ENCODE assay signal across 23 cellular contexts in the genomic region with DNA sequence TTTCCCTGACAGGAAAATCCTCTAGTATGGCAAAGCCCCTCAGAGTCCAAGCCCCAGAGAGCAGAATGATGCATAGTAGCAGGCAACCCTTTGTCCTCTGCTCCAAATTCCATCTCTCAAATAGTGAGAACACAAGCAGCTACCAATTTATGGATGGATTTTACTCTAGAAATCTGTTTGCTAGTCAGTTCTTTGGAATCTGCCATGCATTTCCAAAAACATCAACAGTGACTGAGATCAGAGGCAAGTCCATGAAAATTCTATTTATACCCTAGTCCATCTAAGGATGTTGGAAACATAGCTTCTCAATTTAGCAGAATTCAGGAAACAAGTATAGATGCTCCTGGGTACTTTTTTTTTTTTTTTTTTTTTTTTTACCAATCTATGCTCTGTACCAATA. TPM values are rescaled to one million over a fixed set of nuclear protein-coding genes. Genes with fewer than 3 reads are reported as not detected.
"Had no signal": no experiment of that assay in that cellular context is flagged by ENCODE, and none has a peak within 500 bp of the region (broad histone marks: within the 10 kb centered on the region; RNA-seq: fewer than 3 reads in every experiment).

No MANE protein-coding gene starts in this region.

- DNase-seq: activated B cell treated with CpG ODN at 0.5 μM for 24 hours; activated CD4-positive, alpha-beta T cell treated with anti-CD3 and anti-CD28 coated beads for 1 hour; activated CD4-positive, alpha-beta T cell treated with anti-CD3 and anti-CD28 coated beads, Interleukin-2, amount 10 ng/mL, durations not matched to agents 24 days and 14 days; activated CD4-positive, alpha-beta T cell treated with anti-CD3 and anti-CD28 coated beads, Interleukin-2, amount 50 U/mL, for 48 hours; activated CD8-positive, alpha-beta memory T cell treated with anti-CD3 and anti-CD28 coated beads, Interleukin-2, amount 10 ng/mL, durations not matched to agents 7 days and 5 days; activated effector memory CD4-positive, alpha-beta T cell treated with anti-CD3 and anti-CD28 coated beads, Interleukin-2, amount 50 U/mL, for 16 hours; activated naive CD4-positive, alpha-beta T cell treated with Interleukin-2 at 50 U/mL for 16 hours; activated T-cell treated with anti-CD3 and anti-CD28 coated beads, Interleukin-2, amount 50 U/mL, for 24 hours; caudate nucleus; Kasumi-1; KBM-7; NCI-H1105 treated with DMSO at 0.1 percent for 48 hours; NCI-H1436 treated with DMSO at 0.1 percent for 48 hours; NCI-H187 treated with DMSO at 0.1 percent for 48 hours; NCI-H2081 treated with DMSO at 0.1 percent for 48 hours; NCI-H446; PC-3; SHP77 treated with DMSO at 0.1 percent for 48 hours; T-helper 17 cell; T-helper 9 cell had no signal

- H3K27ac ChIP-seq: breast epithelium had no signal

- H3K27me3 ChIP-seq: breast epithelium had no signal

- H3K4me3 ChIP-seq: breast epithelium had no signal

- ATAC-seq: activated CD8-positive, alpha-beta memory T cell treated with anti-CD3 and anti-CD28 coated beads, Interleukin-2, amount 10 ng/mL, durations not matched to agents 7 days and 5 days; PC-3; T-helper 17 cell had no signal

- H3K9me3 ChIP-seq: breast epithelium had no signal

- H3K4me1 ChIP-seq: breast epithelium had no signal

- H3K36me3 ChIP-seq: breast epithelium had no signal

RNA-seq across cellular contexts. Expression of a gene that starts 10.0 kb away (rescaled TPM):
- total RNA-seq: activated B cell treated with CpG ODN at 0.5 μM for 24 hours; activated CD4-positive, alpha-beta T cell treated with anti-CD3 and anti-CD28 coated beads, Interleukin-2, amount 10 ng/mL, durations not matched to agents 24 days and 14 days; activated CD8-positive, alpha-beta memory T cell treated with anti-CD3 and anti-CD28 coated beads, Interleukin-2, amount 10 ng/mL, durations not matched to agents 7 days and 5 days; activated T-helper 1 cell treated with anti-CD3 and anti-CD28 coated beads, Interleukin-12 subunit alpha, Interleukin-12 subunit beta, Interleukin-2, Interleukin-4 antibody, amounts not matched to agents 30 ng/mL and 10 ng/mL and 1 ng/mL, durations not matched to agents 14 hours and 24 hours and 36 hours had no signal

RNA-seq across cellular contexts. Expression of a gene that starts 31.9 kb away (rescaled TPM):
- total RNA-seq: activated B cell treated with CpG ODN at 0.5 μM for 24 hours; activated CD4-positive, alpha-beta T cell treated with anti-CD3 and anti-CD28 coated beads, Interleukin-2, amount 10 ng/mL, durations not matched to agents 24 days and 14 days; activated CD8-positive, alpha-beta memory T cell treated with anti-CD3 and anti-CD28 coated beads, Interleukin-2, amount 10 ng/mL, durations not matched to agents 7 days and 5 days; activated T-helper 1 cell treated with anti-CD3 and anti-CD28 coated beads, Interleukin-12 subunit alpha, Interleukin-12 subunit beta, Interleukin-2, Interleukin-4 antibody, amounts not matched to agents 30 ng/mL and 10 ng/mL and 1 ng/mL, durations not matched to agents 14 hours and 24 hours and 36 hours; PC-3; SK-MEL-5; T-helper 17 cell had no signal
